ENCODE assay signal across 6 cellular contexts in genomic region chr18:58653144-58653722, GRCh38. TPM values are rescaled to one million over a fixed set of nuclear protein-coding genes. Genes with fewer than 3 reads are reported as not detected.
DNase-seq lines count a peak whose midpoint lies in the region; ATAC-seq, FAIRE-seq and TF ChIP-seq lines count a peak whose summit lies in the region.
"Not testable (repeated sequence)": the region's sequence is repeated elsewhere in the genome, so short reads cannot be mapped to it uniquely, and the experiment has no call there.

No MANE protein-coding gene starts in this region.

- H3K36me3 Mint-ChIP-seq in IgD-negative memory B cell; activated T-helper 17 cell treated with anti-CD3 and anti-CD28 coated beads, Interleukin-2, amount 50 U/mL, for 72 hours (ENCODE audit: low read depth); astrocyte (ENCODE audit: low read depth, unreplicated experiment): not testable (repeated sequence)
- H3K36me3 Mint-ChIP-seq in T-helper 1 cell treated with Interleukin-12 subunit alpha and Interleukin-12 subunit beta and Interleukin-4 antibody, amounts not matched to agents 30 μg/mL and 1 μg/mL, for 36 hours (ENCODE audit: low read depth): peaks cover 30% of the 10 kb centered on the region
- H3K36me3 Mint-ChIP-seq in naive B cell: peaks cover 6 to 27% of the 10 kb centered on the region in 2 donors

- not testable (repeated sequence) for H2AFZ ChIP-seq in astrocyte (ENCODE audit: low read depth, low read length)

- not testable (repeated sequence) for H4K20me1 ChIP-seq in astrocyte (ENCODE audit: insufficient read depth, low read length)

- H3K9me3 Mint-ChIP-seq in IgD-negative memory B cell (peaks cover 2 to 21% (median 9%) of the 10 kb centered on the region in 3 donors), astrocyte (ENCODE audit: unreplicated experiment) (peaks cover 18% of the 10 kb centered on the region), naive B cell (peaks cover 5 to 29% (median 20%) of the 10 kb centered on the region in 7 donors)
- H3K9me3 Mint-ChIP-seq in T-helper 1 cell treated with Interleukin-12 subunit alpha and Interleukin-12 subunit beta and Interleukin-4 antibody, amounts not matched to agents 30 μg/mL and 1 μg/mL, for 36 hours: peaks cover 29% of the 10 kb centered on the region
- not testable (repeated sequence) for H3K9me3 Mint-ChIP-seq in activated T-helper 17 cell treated with anti-CD3 and anti-CD28 coated beads, Interleukin-2, amount 50 U/mL, for 72 hours

- H3K4me3 Mint-ChIP-seq in IgD-negative memory B cell: peak overlapping the region in 3 of 4 donors; percentile 34 to 47 (median 37)
- H3K4me3 Mint-ChIP-seq in T-helper 1 cell treated with Interleukin-12 subunit alpha and Interleukin-12 subunit beta and Interleukin-4 antibody, amounts not matched to agents 30 μg/mL and 1 μg/mL, for 36 hours: peak overlapping the region; percentile 14
- peak overlapping the region; percentile 25 for H3K4me3 Mint-ChIP-seq in activated T-helper 17 cell treated with anti-CD3 and anti-CD28 coated beads, Interleukin-2, amount 50 U/mL, for 72 hours
- H3K4me3 Mint-ChIP-seq in astrocyte (ENCODE audit: unreplicated experiment): not testable (repeated sequence)
- peak overlapping the region in 6 of 8 donors; percentile 0 to 84 (median 54) for H3K4me3 Mint-ChIP-seq in naive B cell

- peak overlapping the region; percentile 26; the same call in 1 of the 2 replicates for H3K4me3 ChIP-seq in GM08714 (ENCODE audit: low read length)
- not testable (repeated sequence) for H3K4me3 ChIP-seq in astrocyte (ENCODE audit: insufficient read depth, low read depth, low read length)

- not testable (repeated sequence) for DNase-seq in astrocyte (ENCODE audit: low read depth); naive B cell

- H3K9me3 ChIP-seq in astrocyte (ENCODE audit: insufficient read depth, low read depth, low read length): not testable (repeated sequence)

- peaks cover 58 to 72% (median 65%) of the 10 kb centered on the region in 3 donors for H3K4me1 Mint-ChIP-seq in IgD-negative memory B cell
- H3K4me1 Mint-ChIP-seq in T-helper 1 cell treated with Interleukin-12 subunit alpha and Interleukin-12 subunit beta and Interleukin-4 antibody, amounts not matched to agents 30 μg/mL and 1 μg/mL, for 36 hours (ENCODE audit: low read depth): peaks cover 64% of the 10 kb centered on the region
- H3K4me1 Mint-ChIP-seq in activated T-helper 17 cell treated with anti-CD3 and anti-CD28 coated beads, Interleukin-2, amount 50 U/mL, for 72 hours: peaks cover 48% of the 10 kb centered on the region
- H3K4me1 Mint-ChIP-seq in astrocyte (ENCODE audit: low read depth, unreplicated experiment): peaks cover 15% of the 10 kb centered on the region
- H3K4me1 Mint-ChIP-seq in naive B cell: peaks cover 72 to 96% (median 90%) of the 10 kb centered on the region in 3 donors

- H3K27ac Mint-ChIP-seq in IgD-negative memory B cell: peak overlapping the region in 2 of 3 donors; percentile 26 to 34
- H3K27ac Mint-ChIP-seq in T-helper 1 cell treated with Interleukin-12 subunit alpha and Interleukin-12 subunit beta and Interleukin-4 antibody, amounts not matched to agents 30 μg/mL and 1 μg/mL, for 36 hours: peak overlapping the region; percentile 49
- H3K27ac Mint-ChIP-seq in activated T-helper 17 cell treated with anti-CD3 and anti-CD28 coated beads, Interleukin-2, amount 50 U/mL, for 72 hours: peak overlapping the region; percentile 77
- not testable (repeated sequence) for H3K27ac Mint-ChIP-seq in astrocyte (ENCODE audit: unreplicated experiment)
- peak overlapping the region; percentile 43 to 95 (median 74) for H3K27ac Mint-ChIP-seq in naive B cell

- not testable (repeated sequence) for H3K27me3 ChIP-seq in astrocyte (ENCODE audit: insufficient read depth, low read length)

- H3K9ac ChIP-seq in astrocyte (ENCODE audit: low read length): not testable (repeated sequence)

- H3K27ac ChIP-seq in astrocyte (ENCODE audit: low read depth, low read length): not testable (repeated sequence)

- H3K27me3 Mint-ChIP-seq in IgD-negative memory B cell; T-helper 1 cell treated with Interleukin-12 subunit alpha and Interleukin-12 subunit beta and Interleukin-4 antibody, amounts not matched to agents 30 μg/mL and 1 μg/mL, for 36 hours (ENCODE audit: low read depth); activated T-helper 17 cell treated with anti-CD3 and anti-CD28 coated beads, Interleukin-2, amount 50 U/mL, for 72 hours; astrocyte (ENCODE audit: low read depth, unreplicated experiment); naive B cell: not testable (repeated sequence)

- not testable (repeated sequence) for H3K4me2 ChIP-seq in astrocyte (ENCODE audit: low read length)

- TF ChIP-seq CTCF in astrocyte (IDR thresholded peaks at IDR 0.05; ENCODE audit: insufficient read depth, low read depth, low read length): not testable (repeated sequence)

- ATAC-seq in activated T-helper 17 cell treated with anti-CD3 and anti-CD28 coated beads, Interleukin-2, amount 50 U/mL, for 72 hours (replicated peaks); naive B cell (ENCODE audit: low read depth in 2 of 2): not testable (repeated sequence)

- H3K79me2 ChIP-seq in astrocyte (ENCODE audit: insufficient read depth, low read length): not testable (repeated sequence)

- H3K4me1 ChIP-seq in astrocyte (ENCODE audit: insufficient read depth, low read length): not testable (repeated sequence)

- peak; percentile 32 for FAIRE-seq in astrocyte (lab: Jason Lieb, UNC)

- not testable (repeated sequence) for H3K36me3 ChIP-seq in astrocyte (ENCODE audit: insufficient read depth, low read length)

RNA-seq across cellular contexts. Expression of gene MALT1, which starts 18.0 kb away (rescaled TPM):
- polyA plus RNA-seq in IgD-negative memory B cell: 51.9 TPM
- 10 to 100 TPM; 45.3 to 92.3 TPM for total RNA-seq in activated T-helper 17 cell treated with anti-CD3 and anti-CD28 coated beads, Interleukin-2, amount 50 U/mL, for 72 hours
- total RNA-seq in astrocyte: 38.2 and 40.3 TPM in 2 replicates
- 10 to 100 TPM; 57.8 to 85.2 (median 63.0) TPM for polyA plus RNA-seq in naive B cell (ENCODE audit: low read depth in 6 of 6)

RNA-seq across cellular contexts. Expression of gene ALPK2, which starts 24.3 kb away (rescaled TPM):
- polyA plus RNA-seq in IgD-negative memory B cell (not detected), naive B cell (ENCODE audit: low read depth in 6 of 6) (under 1 TPM in 3 of 6 donors, not detected in 3; 0.13 to 0.33 (median 0.18) TPM)
- total RNA-seq in activated T-helper 17 cell treated with anti-CD3 and anti-CD28 coated beads, Interleukin-2, amount 50 U/mL, for 72 hours: 1 to 10 TPM in 1 of 2 donors, under 1 TPM in 1; 0.65 to 2.6 TPM
- total RNA-seq in astrocyte: 84.2 and 87.2 TPM in 2 replicates

Comparison
In these comparisons a context has a peak if more than half of its experiments do, and no peak if none do; other contexts are left out.
1. RNA of gene ALPK2, which starts 24.3 kb away (total RNA-seq): 84.2 to 87.2 TPM in astrocyte; 0.65 to 2.6 TPM in activated T-helper 17 cell treated with anti-CD3 and anti-CD28 coated beads, Interleukin-2, amount 50 U/mL, for 72 hours; every median in the first group is over 10 times any median in the second.